In genomic region chr15:70741677-70742293, GRCh38 we compare ENCODE assay signal across 1 cellular context.
A peak's percentile ranks its signal among the peaks of the same experiment; 100 is the strongest.
TF ChIP-seq lines count a peak whose summit lies in the region.

No MANE protein-coding gene starts in this region.

TF ChIP-seq in HEK293, 187 proteins besides CTCF, POLR2A, EP300 and RAD21 (continued from another document and continues in another):
- TF ChIP-seq ZNF18 (tag by site-specific recombination; IDR thresholded peaks at IDR 0.05) (no peak), ZNF624 (tag by site-specific recombination; IDR thresholded peaks at IDR 0.05) (no peak), ZNF529 (tag by site-specific recombination; IDR thresholded peaks at IDR 0.05; ENCODE audit: insufficient replicate concordance) (no peak), IKZF3 (tag by site-specific recombination; IDR thresholded peaks at IDR 0.05) (peak; percentile 80), ZNF174 (tag by site-specific recombination; IDR thresholded peaks at IDR 0.05) (no peak), PRDM6 (tag by site-specific recombination; IDR thresholded peaks at IDR 0.05) (peak; percentile 79), SP7 (tag by site-specific recombination; IDR thresholded peaks at IDR 0.05) (peak; percentile 93), ZNF280D (tag by site-specific recombination; IDR thresholded peaks at IDR 0.05) (no peak), ZNF747 (tag by site-specific recombination; IDR thresholded peaks at IDR 0.05) (no peak), ZBTB48 (tag by site-specific recombination; IDR thresholded peaks at IDR 0.05) (no peak), ZSCAN18 (tag by site-specific recombination; IDR thresholded peaks at IDR 0.05) (no peak), ZNF660 (tag by site-specific recombination; IDR thresholded peaks at IDR 0.05) (peak; percentile 85), ZNF76 (tag by site-specific recombination; IDR thresholded peaks at IDR 0.05; ENCODE audit: borderline replicate concordance, low read depth) (no peak), ZFP69B (tag by site-specific recombination; IDR thresholded peaks at IDR 0.05) (no peak), ZSCAN23 (tag by site-specific recombination; IDR thresholded peaks at IDR 0.05) (peak; percentile 73; the same call in 1 of the 2 replicates), ZNF10 (tag by site-specific recombination; IDR thresholded peaks at IDR 0.05) (0 out of 2 replicates have a peak, but pooled peaks have one; percentile 40), BCL11A (tag by site-specific recombination; IDR thresholded peaks at IDR 0.05; ENCODE audit: low read depth) (peak; percentile 57; the same call in 1 of the 2 replicates), ZNF148 (tag by site-specific recombination; IDR thresholded peaks at IDR 0.05; ENCODE audit: borderline replicate concordance) (no peak), ZBTB11 (tag by site-specific recombination; conservative IDR thresholded peaks at IDR 0.05; ENCODE audit: low read depth) (no peak), ZNF114 (tag by site-specific recombination; IDR thresholded peaks at IDR 0.05) (no peak), ZNF610 (tag by site-specific recombination; IDR thresholded peaks at IDR 0.05; ENCODE audit: borderline replicate concordance) (no peak), ZBTB7A (tag by site-specific recombination; IDR thresholded peaks at IDR 0.05; ENCODE audit: low read depth) (no peak), INSM2 (tag by site-specific recombination; IDR thresholded peaks at IDR 0.05) (peak; percentile 81), ZNF37A (tag by site-specific recombination; IDR thresholded peaks at IDR 0.05) (no peak), ZNF426 (tag by site-specific recombination; IDR thresholded peaks at IDR 0.05) (no peak), ZNF394 (tag by site-specific recombination; IDR thresholded peaks at IDR 0.05; ENCODE audit: borderline replicate concordance) (peak; percentile 47; the same call in 1 of the 2 replicates), ZBTB17 (tag by site-specific recombination; IDR thresholded peaks at IDR 0.05) (peak; percentile 71), ZBTB49 (tag by site-specific recombination; IDR thresholded peaks at IDR 0.05; ENCODE audit: low read depth) (no peak), SP3 (tag by site-specific recombination; IDR thresholded peaks at IDR 0.05) (no peak), REPIN1 (tag by site-specific recombination; IDR thresholded peaks at IDR 0.05; ENCODE audit: low read depth) (no peak), TSHZ1 (tag by site-specific recombination; IDR thresholded peaks at IDR 0.05; ENCODE audit: borderline replicate concordance) (peak; percentile 66), KLF10 (tag by site-specific recombination; IDR thresholded peaks at IDR 0.05) (peak; percentile 42; the same call in 1 of the 2 replicates)
